ENCODE assay signal across 8 cellular contexts in genomic region chr12:89470741-89471504, GRCh38. TPM values are rescaled to one million over a fixed set of nuclear protein-coding genes. Genes with fewer than 3 reads are reported as not detected.
A peak's percentile ranks its signal among the peaks of the same experiment; 100 is the strongest.
DNase-seq lines count a peak whose midpoint lies in the region; ATAC-seq and TF ChIP-seq lines count a peak whose summit lies in the region.

No MANE protein-coding gene starts in this region.

- CTCF ChIA-PET in MCF 10A (lab: Yijun Ruan, JAX) = interaction anchor here (0.6 to 6.1 kb wide), 24 partner anchors 9 to 1498 kb away, joined by 3 to 81 read pairs (median 4); partner anchors contain the start of genes GALNT4 and POC1B

- H3K4me1 Mint-ChIP-seq in MCF 10A (ENCODE audit: insufficient read depth, unreplicated experiment) = peaks cover 14% of the 10 kb centered on the region

- ATAC-seq in GM18499 (IDR thresholded peaks at IDR 0.05; ENCODE audit: insufficient read depth, unreplicated experiment) (peak; percentile 33), HG02938 (IDR thresholded peaks at IDR 0.05; ENCODE audit: unreplicated experiment) (peak; percentile 34)

- BruUV-seq in MCF 10A (replicated peaks; lab: Mats Ljungman, UMichigan) = no TSS peak

- no peak overlapping the region for H3K4me3 ChIP-seq in BE2C (ENCODE audit: low read depth, low read length)
- no peak overlapping the region for H3K4me3 ChIP-seq in uterus

- intact Hi-C loops in MCF 10A (cut with micrococcal nuclease) (loop anchor here (1.0 kb wide), 2 partner anchors 53 to 58 kb away; partner anchors contain the start of gene GALNT4), uterus (cut with DNase I; ENCODE audit: low total_unique reads) (no loop called here)

- H3K36me3 Mint-ChIP-seq in MCF 10A (ENCODE audit: insufficient read depth, unreplicated experiment) = no peaks in the 10 kb centered on the region

- H3K9me3 Mint-ChIP-seq in MCF 10A (ENCODE audit: unreplicated experiment) = no peaks in the 10 kb centered on the region

- no peaks in the 10 kb centered on the region for H3K27me3 Mint-ChIP-seq in MCF 10A (ENCODE audit: insufficient read depth, unreplicated experiment)

- DNase-seq in BE2C = no peak
- peak; percentile 33 for DNase-seq in NCI-H226
- DNase-seq in MCF 10A (ENCODE audit: unreplicated experiment) = peak; percentile 47
- DNase-seq in kidney glomerular epithelial cell (lab: John Stamatoyannopoulos, UW) = peak; percentile 61
- DNase-seq in uterus = no peak
- DNase-seq in mesenteric fat pad (ENCODE audit: low spot score) = no peak

- no peak overlapping the region for H3K27ac ChIP-seq in uterus

- no peak for TF ChIP-seq POLR2A in uterus (IDR thresholded peaks at IDR 0.05)

- TF ChIP-seq CTCF in BE2C (IDR thresholded peaks at IDR 0.05; ENCODE audit: low read depth, low read length) (peak; percentile 78), MCF 10A (IDR thresholded peaks at IDR 0.05; ENCODE audit: unreplicated experiment) (peak; percentile 49), uterus (IDR thresholded peaks at IDR 0.05) (peak; percentile 12 to 51 (median 43))

- H3K9me3 ChIP-seq in BE2C = no peaks in the 10 kb centered on the region
- H3K9me3 ChIP-seq in uterus = no peaks in the 10 kb centered on the region

- POLR2A ChIA-PET in MCF 10A (lab: Yijun Ruan, JAX) = interaction anchor here (0.7 to 1.8 kb wide), 5 partner anchors 9 to 218 kb away, joined by 3 to 15 read pairs (median 3); partner anchors contain the start of genes GALNT4 and POC1B

- no peak overlapping the region for H3K27ac Mint-ChIP-seq in MCF 10A (ENCODE audit: low read depth, unreplicated experiment)

- H3K27me3 ChIP-seq in BE2C (no peaks in the 10 kb centered on the region), uterus (no peaks in the 10 kb centered on the region)

- H3K4me1 ChIP-seq in BE2C (no peaks in the 10 kb centered on the region), uterus (no peaks in the 10 kb centered on the region)

- H3K4me3 Mint-ChIP-seq in MCF 10A (ENCODE audit: unreplicated experiment) = no peak overlapping the region

- H3K36me3 ChIP-seq in BE2C = no peaks in the 10 kb centered on the region
- no peaks in the 10 kb centered on the region for H3K36me3 ChIP-seq in uterus

RNA-seq across cellular contexts. Expression of gene GALNT4, which starts 53.7 kb away (rescaled TPM):
- polyA plus RNA-seq in BE2C (2012; ENCODE audit: insufficient read depth, insufficient read length, low read depth) = 0.14 TPM
- total RNA-seq in MCF 10A (2022) = 2.6 and 2.8 TPM in 2 replicates
- total RNA-seq in uterus = 10 to 100 TPM in 1 of 4 donors, 1 to 10 TPM in 3; 1.5 to 27.0 (median 3.7) TPM
- total RNA-seq in mesenteric fat pad = 6.7 TPM

RNA-seq across cellular contexts. Expression of gene POC1B, which starts 54.9 kb away (rescaled TPM):
- polyA plus RNA-seq in BE2C (2012; ENCODE audit: insufficient read depth, insufficient read length, low read depth) = 7.4 TPM
- total RNA-seq in MCF 10A (2022) (13.4 and 14.8 TPM in 2 replicates), uterus (10 to 100 TPM in 3 of 4 donors, 1 to 10 TPM in 1; 9.7 to 36.8 (median 30.5) TPM), mesenteric fat pad (12.8 TPM)

Comparison
In these comparisons a context has a peak if more than half of its experiments do, and no peak if none do; other contexts are left out.
1. DNase-seq: peak in NCI-H226 (single experiment), MCF 10A (single experiment) and kidney glomerular epithelial cell (single experiment); none in BE2C (single experiment), uterus (0 of 2) and mesenteric fat pad (single experiment).
2. Peak in every context shown above with its lines, with median percentiles within 50 percentile points of each other: CTCF ChIP-seq.